Comparison of ENCODE assay signal across 1 cellular context in the genomic region with DNA sequence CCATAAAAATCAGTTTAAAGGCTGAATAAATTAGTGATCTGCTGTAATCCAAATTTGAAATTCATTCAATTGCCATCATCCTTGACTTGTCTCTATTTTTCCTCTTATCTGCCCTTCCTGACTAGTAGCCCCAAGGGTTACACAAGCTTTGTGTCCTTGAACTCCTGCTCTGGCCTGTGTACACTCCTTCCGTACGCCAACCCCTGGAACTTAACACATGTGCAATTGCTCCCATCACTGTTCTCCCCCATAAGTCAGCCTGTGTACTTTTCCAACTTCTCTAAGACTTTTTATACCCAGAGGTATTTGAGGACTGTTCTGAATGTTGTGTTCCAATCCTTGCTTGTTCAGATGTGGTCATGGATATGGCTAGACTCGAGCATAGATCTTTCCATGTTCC.
A peak's percentile ranks its signal among the peaks of the same experiment; 100 is the strongest.
TF ChIP-seq lines count a peak whose summit lies in the region.

No MANE protein-coding gene starts in this region.

TF ChIP-seq in HepG2, 621 proteins besides CTCF, POLR2A, EP300 and RAD21 (continued from another document and continues in another):
- TF ChIP-seq, protein P1, sequence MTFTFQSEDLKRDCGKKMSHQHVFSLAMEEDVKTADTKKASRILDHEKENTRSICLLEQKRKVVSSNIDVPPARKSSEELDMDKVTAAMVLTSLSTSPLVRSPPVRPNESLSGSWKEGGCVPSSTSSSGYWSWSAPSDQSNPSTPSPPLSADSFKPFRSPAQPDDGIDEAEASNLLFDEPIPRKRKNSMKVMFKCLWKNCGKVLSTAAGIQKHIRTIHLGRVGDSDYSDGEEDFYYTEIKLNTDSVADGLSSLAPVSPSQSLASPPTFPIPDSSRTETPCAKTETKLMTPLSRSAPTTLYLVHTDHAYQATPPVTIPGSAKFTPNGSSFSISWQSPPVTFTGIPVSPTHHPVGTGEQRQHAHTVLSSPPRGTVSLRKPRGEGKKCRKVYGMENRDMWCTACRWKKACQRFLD (CRISPR knock-in tag; IDR thresholded peaks at IDR 0.05; ENCODE audit: borderline replicate concordance): no peak
- TF ChIP-seq SMARCC2 (IDR thresholded peaks at IDR 0.05) (no peak), KDM4B (CRISPR knock-in tag; IDR thresholded peaks at IDR 0.05) (no peak), ZNF232 (CRISPR knock-in tag; IDR thresholded peaks at IDR 0.05; ENCODE audit: borderline replicate concordance) (peak; percentile 40; the same call in 1 of the 2 replicates), ZNF616 (CRISPR knock-in tag; IDR thresholded peaks at IDR 0.05; ENCODE audit: low read depth) (no peak), RBFOX2 (IDR thresholded peaks at IDR 0.05; ENCODE audit: low read depth, low read length) (no peak), HHEX (CRISPR knock-in tag; IDR thresholded peaks at IDR 0.05) (peak; percentile 65; the same call in 1 of the 2 replicates), ZNF503 (CRISPR knock-in tag; IDR thresholded peaks at IDR 0.05) (no peak; the same call in 1 of the 2 replicates), NCOA2 (CRISPR knock-in tag; IDR thresholded peaks at IDR 0.05) (peak; percentile 75), ZNF644 (CRISPR knock-in tag; IDR thresholded peaks at IDR 0.05; ENCODE audit: low read depth) (peak; percentile 86), ZNF253 (CRISPR knock-in tag; IDR thresholded peaks at IDR 0.05; ENCODE audit: borderline replicate concordance) (no peak), ERF (CRISPR knock-in tag; IDR thresholded peaks at IDR 0.05) (no peak), NR3C1 (CRISPR knock-in tag; IDR thresholded peaks at IDR 0.05) (no peak), HOXA3 (CRISPR knock-in tag; IDR thresholded peaks at IDR 0.05) (peak; percentile 57; the same call in 1 of the 2 replicates), NAIF1 (CRISPR knock-in tag; IDR thresholded peaks at IDR 0.05; ENCODE audit: borderline replicate concordance) (no peak), SMC3 (IDR thresholded peaks at IDR 0.05; ENCODE audit: low read length) (no peak), CHD2 (IDR thresholded peaks at IDR 0.05; ENCODE audit: low read depth, low read length) (no peak), ZNF446 (CRISPR knock-in tag; IDR thresholded peaks at IDR 0.05) (no peak), RARA (CRISPR knock-in tag; IDR thresholded peaks at IDR 0.05) (peak; percentile 98), HNRNPH1 (optimal IDR thresholded peaks at IDR 0.05; ENCODE audit: low read depth, low read length) (no peak), SNRNP70 (IDR thresholded peaks at IDR 0.05; ENCODE audit: low read depth, low read length) (no peak), ZSCAN30 (CRISPR knock-in tag; IDR thresholded peaks at IDR 0.05) (no peak), ZNF331 (CRISPR knock-in tag; IDR thresholded peaks at IDR 0.05) (peak; percentile 28; the same call in 1 of the 2 replicates), TBP (CRISPR knock-in tag; IDR thresholded peaks at IDR 0.05) (no peak), SYNCRIP (IDR thresholded peaks at IDR 0.05; ENCODE audit: insufficient read depth, low read depth, low read length) (no peak), THRA (CRISPR knock-in tag; IDR thresholded peaks at IDR 0.05; ENCODE audit: borderline replicate concordance) (0 out of 2 replicates have a peak, but pooled peaks have one; percentile 40), ZNF280B (CRISPR knock-in tag; IDR thresholded peaks at IDR 0.05; ENCODE audit: borderline replicate concordance) (no peak), KDM1A (CRISPR knock-in tag; IDR thresholded peaks at IDR 0.05) (peak; percentile 52; the same call in 1 of the 2 replicates), MTF1 (CRISPR knock-in tag; IDR thresholded peaks at IDR 0.05) (0 out of 2 replicates have a peak, but pooled peaks have one; percentile 43)
- TF ChIP-seq, protein P2, sequence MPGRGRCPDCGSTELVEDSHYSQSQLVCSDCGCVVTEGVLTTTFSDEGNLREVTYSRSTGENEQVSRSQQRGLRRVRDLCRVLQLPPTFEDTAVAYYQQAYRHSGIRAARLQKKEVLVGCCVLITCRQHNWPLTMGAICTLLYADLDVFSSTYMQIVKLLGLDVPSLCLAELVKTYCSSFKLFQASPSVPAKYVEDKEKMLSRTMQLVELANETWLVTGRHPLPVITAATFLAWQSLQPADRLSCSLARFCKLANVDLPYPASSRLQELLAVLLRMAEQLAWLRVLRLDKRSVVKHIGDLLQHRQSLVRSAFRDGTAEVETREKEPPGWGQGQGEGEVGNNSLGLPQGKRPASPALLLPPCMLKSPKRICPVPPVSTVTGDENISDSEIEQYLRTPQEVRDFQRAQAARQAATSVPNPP (CRISPR knock-in tag; IDR thresholded peaks at IDR 0.05): no peak
- TF ChIP-seq, protein P3, sequence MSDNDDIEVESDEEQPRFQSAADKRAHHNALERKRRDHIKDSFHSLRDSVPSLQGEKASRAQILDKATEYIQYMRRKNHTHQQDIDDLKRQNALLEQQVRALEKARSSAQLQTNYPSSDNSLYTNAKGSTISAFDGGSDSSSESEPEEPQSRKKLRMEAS (IDR thresholded peaks at IDR 0.05): peak; percentile 57; the same call in 1 of the 2 replicates
- TF ChIP-seq, protein P4, sequence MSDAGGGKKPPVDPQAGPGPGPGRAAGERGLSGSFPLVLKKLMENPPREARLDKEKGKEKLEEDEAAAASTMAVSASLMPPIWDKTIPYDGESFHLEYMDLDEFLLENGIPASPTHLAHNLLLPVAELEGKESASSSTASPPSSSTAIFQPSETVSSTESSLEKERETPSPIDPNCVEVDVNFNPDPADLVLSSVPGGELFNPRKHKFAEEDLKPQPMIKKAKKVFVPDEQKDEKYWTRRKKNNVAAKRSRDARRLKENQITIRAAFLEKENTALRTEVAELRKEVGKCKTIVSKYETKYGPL (CRISPR knock-in tag; IDR thresholded peaks at IDR 0.05): peak; percentile 96
- TF ChIP-seq, protein P5, sequence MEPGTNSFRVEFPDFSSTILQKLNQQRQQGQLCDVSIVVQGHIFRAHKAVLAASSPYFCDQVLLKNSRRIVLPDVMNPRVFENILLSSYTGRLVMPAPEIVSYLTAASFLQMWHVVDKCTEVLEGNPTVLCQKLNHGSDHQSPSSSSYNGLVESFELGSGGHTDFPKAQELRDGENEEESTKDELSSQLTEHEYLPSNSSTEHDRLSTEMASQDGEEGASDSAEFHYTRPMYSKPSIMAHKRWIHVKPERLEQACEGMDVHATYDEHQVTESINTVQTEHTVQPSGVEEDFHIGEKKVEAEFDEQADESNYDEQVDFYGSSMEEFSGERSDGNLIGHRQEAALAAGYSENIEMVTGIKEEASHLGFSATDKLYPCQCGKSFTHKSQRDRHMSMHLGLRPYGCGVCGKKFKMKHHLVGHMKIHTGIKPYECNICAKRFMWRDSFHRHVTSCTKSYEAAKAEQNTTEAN (CRISPR knock-in tag; conservative IDR thresholded peaks at IDR 0.05): no peak
- TF ChIP-seq, protein P6, sequence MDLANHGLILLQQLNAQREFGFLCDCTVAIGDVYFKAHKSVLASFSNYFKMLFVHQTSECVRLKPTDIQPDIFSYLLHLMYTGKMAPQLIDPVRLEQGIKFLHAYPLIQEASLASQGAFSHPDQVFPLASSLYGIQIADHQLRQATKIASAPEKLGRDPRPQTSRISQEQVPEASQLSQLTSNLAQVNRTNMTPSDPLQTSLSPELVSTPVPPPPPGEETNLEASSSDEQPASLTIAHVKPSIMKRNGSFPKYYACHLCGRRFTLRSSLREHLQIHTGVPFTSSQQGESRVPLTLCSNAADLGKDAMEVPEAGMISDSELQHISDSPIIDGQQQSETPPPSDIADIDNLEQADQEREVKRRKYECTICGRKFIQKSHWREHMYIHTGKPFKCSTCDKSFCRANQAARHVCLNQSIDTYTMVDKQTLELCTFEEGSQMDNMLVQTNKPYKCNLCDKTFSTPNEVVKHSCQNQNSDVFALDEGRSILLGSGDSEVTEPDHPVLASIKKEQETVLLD (CRISPR knock-in tag; IDR thresholded peaks at IDR 0.05; ENCODE audit: low read depth): no peak
- TF ChIP-seq, protein P7, sequence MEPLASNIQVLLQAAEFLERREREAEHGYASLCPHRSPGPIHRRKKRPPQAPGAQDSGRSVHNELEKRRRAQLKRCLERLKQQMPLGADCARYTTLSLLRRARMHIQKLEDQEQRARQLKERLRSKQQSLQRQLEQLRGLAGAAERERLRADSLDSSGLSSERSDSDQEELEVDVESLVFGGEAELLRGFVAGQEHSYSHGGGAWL (CRISPR knock-in tag; IDR thresholded peaks at IDR 0.05): no peak
- TF ChIP-seq, protein P8, sequence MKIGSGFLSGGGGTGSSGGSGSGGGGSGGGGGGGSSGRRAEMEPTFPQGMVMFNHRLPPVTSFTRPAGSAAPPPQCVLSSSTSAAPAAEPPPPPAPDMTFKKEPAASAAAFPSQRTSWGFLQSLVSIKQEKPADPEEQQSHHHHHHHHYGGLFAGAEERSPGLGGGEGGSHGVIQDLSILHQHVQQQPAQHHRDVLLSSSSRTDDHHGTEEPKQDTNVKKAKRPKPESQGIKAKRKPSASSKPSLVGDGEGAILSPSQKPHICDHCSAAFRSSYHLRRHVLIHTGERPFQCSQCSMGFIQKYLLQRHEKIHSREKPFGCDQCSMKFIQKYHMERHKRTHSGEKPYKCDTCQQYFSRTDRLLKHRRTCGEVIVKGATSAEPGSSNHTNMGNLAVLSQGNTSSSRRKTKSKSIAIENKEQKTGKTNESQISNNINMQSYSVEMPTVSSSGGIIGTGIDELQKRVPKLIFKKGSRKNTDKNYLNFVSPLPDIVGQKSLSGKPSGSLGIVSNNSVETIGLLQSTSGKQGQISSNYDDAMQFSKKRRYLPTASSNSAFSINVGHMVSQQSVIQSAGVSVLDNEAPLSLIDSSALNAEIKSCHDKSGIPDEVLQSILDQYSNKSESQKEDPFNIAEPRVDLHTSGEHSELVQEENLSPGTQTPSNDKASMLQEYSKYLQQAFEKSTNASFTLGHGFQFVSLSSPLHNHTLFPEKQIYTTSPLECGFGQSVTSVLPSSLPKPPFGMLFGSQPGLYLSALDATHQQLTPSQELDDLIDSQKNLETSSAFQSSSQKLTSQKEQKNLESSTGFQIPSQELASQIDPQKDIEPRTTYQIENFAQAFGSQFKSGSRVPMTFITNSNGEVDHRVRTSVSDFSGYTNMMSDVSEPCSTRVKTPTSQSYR (CRISPR knock-in tag; IDR thresholded peaks at IDR 0.05; ENCODE audit: borderline replicate concordance): peak; percentile 66; the same call in 1 of the 2 replicates
- TF ChIP-seq, protein P9, sequence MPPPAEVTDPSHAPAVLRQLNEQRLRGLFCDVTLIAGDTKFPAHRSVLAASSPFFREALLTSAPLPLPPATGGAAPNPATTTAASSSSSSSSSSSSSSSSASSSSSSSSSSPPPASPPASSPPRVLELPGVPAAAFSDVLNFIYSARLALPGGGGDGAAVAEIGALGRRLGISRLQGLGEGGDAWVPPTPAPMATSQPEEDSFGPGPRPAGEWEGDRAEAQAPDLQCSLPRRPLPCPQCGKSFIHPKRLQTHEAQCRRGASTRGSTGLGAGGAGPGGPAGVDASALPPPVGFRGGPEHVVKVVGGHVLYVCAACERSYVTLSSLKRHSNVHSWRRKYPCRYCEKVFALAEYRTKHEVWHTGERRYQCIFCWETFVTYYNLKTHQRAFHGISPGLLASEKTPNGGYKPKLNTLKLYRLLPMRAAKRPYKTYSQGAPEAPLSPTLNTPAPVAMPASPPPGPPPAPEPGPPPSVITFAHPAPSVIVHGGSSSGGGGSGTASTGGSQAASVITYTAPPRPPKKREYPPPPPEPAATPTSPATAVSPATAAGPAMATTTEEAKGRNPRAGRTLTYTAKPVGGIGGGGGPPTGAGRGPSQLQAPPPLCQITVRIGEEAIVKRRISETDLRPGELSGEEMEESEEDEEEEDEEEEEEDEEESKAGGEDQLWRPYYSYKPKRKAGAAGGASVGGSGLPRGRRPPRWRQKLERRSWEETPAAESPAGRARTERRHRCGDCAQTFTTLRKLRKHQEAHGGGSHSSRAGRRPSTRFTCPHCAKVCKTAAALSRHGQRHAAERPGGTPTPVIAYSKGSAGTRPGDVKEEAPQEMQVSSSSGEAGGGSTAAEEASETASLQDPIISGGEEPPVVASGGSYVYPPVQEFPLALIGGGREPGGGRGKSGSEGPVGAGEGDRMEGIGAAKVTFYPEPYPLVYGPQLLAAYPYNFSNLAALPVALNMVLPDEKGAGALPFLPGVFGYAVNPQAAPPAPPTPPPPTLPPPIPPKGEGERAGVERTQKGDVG (CRISPR knock-in tag; IDR thresholded peaks at IDR 0.05; ENCODE audit: borderline replicate concordance): no peak
- TF ChIP-seq, protein P10, sequence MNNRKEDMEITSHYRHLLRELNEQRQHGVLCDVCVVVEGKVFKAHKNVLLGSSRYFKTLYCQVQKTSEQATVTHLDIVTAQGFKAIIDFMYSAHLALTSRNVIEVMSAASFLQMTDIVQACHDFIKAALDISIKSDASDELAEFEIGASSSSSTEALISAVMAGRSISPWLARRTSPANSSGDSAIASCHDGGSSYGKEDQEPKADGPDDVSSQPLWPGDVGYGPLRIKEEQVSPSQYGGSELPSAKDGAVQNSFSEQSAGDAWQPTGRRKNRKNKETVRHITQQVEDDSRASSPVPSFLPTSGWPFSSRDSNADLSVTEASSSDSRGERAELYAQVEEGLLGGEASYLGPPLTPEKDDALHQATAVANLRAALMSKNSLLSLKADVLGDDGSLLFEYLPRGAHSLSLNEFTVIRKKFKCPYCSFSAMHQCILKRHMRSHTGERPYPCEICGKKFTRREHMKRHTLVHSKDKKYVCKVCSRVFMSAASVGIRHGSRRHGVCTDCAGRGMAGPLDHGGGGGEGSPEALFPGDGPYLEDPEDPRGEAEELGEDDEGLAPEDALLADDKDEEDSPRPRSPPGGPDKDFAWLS (CRISPR knock-in tag; IDR thresholded peaks at IDR 0.05; ENCODE audit: borderline replicate concordance): no peak
